Comparison of ENCODE assay signal across 8 cellular contexts in the genomic region with DNA sequence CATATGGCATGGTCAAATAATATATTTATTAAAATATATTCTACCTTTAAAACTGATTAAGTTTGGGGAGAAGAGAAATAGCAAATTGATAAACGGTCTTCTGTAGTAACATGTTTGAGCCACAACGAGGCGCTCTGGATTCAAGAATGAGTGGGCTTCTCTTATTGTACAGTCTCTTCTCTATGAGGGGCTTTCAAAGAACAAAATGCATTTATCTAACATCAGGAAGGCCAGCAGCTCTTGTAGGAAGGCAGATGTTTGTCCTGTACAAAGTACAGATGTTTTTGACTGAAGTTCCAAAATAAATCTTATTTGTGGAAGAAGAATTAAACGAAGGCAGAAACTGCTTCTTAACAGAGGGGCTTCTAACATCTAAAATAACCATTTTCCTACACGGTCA.
DNase-seq lines count a peak whose midpoint lies in the region; ATAC-seq and TF ChIP-seq lines count a peak whose summit lies in the region.

No MANE protein-coding gene starts in this region.

- ATAC-seq in Right ventricle myocardium inferior (no peak), HG03521 (IDR thresholded peaks at IDR 0.05; ENCODE audit: unreplicated experiment) (no peak), GM19463 (IDR thresholded peaks at IDR 0.05; ENCODE audit: unreplicated experiment) (no peak)

- H3K4me3 ChIP-seq in cardiac muscle cell (no peak overlapping the region), coronary artery (no peak overlapping the region)

- intact Hi-C loops in Right ventricle myocardium inferior (cut with DNase I), result loop anchor here (2.0 to 10.0 kb wide), 2 partner anchors 889 to 1217 kb away; no protein-coding TSS in a partner anchor

- H3K27me3 ChIP-seq in cardiac muscle cell, result no peaks in the 10 kb centered on the region

- DNase-seq in cardiac muscle cell (ENCODE audit: low read depth in 1 of 2, low spot score in 1 of 2), result peak; percentile 75 to 91
- no peak for DNase-seq in Right ventricle myocardium inferior (ENCODE audit: missing footprints)
- DNase-seq in NCI-H526 (lab: John Stamatoyannopoulos, UW), result peak; percentile 10 to 72
- DNase-seq in coronary artery (ENCODE audit: low spot score), result no peak
- DNase-seq in mucosa of gallbladder (ENCODE audit: low spot score), result peak; percentile 24
- no peak for DNase-seq in HPDE6-E6E7 (ENCODE audit: extremely low spot score)

- TF ChIP-seq CTCF in cardiac muscle cell (IDR thresholded peaks at IDR 0.05; ENCODE audit: low read depth, low read length), result peak; percentile 73
- TF ChIP-seq CTCF in coronary artery (IDR thresholded peaks at IDR 0.05), result peak; percentile 61

- no peaks in the 10 kb centered on the region for H3K9me3 ChIP-seq in cardiac muscle cell (ENCODE audit: low read depth)

- H3K36me3 ChIP-seq in cardiac muscle cell, result no peaks in the 10 kb centered on the region

- H3K4me1 ChIP-seq in cardiac muscle cell (ENCODE audit: low read depth), result peaks cover 53% of the 10 kb centered on the region

- no peak overlapping the region for H3K27ac ChIP-seq in cardiac muscle cell
- H3K27ac ChIP-seq in coronary artery, result no peak overlapping the region

Comparison
In these comparisons a context has a peak if more than half of its experiments do, and no peak if none do; other contexts are left out.
1. DNase-seq: peak in cardiac muscle cell (2 of 2), NCI-H526 (2 of 2) and mucosa of gallbladder (single experiment); none in Right ventricle myocardium inferior (single experiment), coronary artery (single experiment) and HPDE6-E6E7 (single experiment).